Comparison of ENCODE assay signal across 1 cellular context in the genomic region with DNA sequence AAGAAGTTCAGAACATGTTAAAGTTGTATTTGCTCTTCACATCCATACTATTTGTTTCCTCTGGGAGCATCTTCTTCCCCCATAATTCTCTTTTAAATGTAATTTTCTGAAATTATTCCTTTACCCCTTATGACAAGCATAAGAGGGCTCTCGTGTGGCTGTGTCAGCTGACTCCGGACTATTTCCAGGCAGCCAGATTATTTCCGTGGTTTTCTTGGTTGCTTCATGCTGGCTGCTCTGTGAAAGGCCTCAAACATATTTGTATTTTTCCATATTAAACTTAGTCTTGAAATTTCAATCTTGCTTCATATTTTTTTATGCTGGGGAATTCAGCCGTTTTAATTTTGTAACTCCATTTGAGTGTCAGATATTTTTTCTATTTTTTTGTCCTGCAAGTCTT.
TF ChIP-seq lines count a peak whose summit lies in the region.

No MANE protein-coding gene starts in this region.

TF ChIP-seq in endothelial cell of umbilical vein, 7 proteins besides CTCF, POLR2A, EP300 and RAD21:
- no peak for TF ChIP-seq FOS (IDR thresholded peaks at IDR 0.05; ENCODE audit: borderline replicate concordance, insufficient read depth, low read length)
- TF ChIP-seq, protein P1, sequence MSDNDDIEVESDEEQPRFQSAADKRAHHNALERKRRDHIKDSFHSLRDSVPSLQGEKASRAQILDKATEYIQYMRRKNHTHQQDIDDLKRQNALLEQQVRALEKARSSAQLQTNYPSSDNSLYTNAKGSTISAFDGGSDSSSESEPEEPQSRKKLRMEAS (IDR thresholded peaks at IDR 0.05; ENCODE audit: insufficient read depth, insufficient read length), result no peak
- no peak for TF ChIP-seq POLR2AphosphoS5 (IDR thresholded peaks at IDR 0.05; ENCODE audit: insufficient read depth, low read depth, low read length)
- no peak for TF ChIP-seq GATA2 (IDR thresholded peaks at IDR 0.05; ENCODE audit: insufficient read depth, insufficient read length, low read depth, low read length)
- TF ChIP-seq JUN (IDR thresholded peaks at IDR 0.05; ENCODE audit: borderline replicate concordance, insufficient read depth, insufficient read length, low read depth), result no peak
- TF ChIP-seq EZH2 (IDR thresholded peaks at IDR 0.05; ENCODE audit: borderline replicate concordance, low read depth, low read length, severe bottlenecking), result no peak
- no peak for TF ChIP-seq MYC (IDR thresholded peaks at IDR 0.05; ENCODE audit: low read depth, low read length)
